ENCODE assay signal across 1 cellular context in the genomic region with DNA sequence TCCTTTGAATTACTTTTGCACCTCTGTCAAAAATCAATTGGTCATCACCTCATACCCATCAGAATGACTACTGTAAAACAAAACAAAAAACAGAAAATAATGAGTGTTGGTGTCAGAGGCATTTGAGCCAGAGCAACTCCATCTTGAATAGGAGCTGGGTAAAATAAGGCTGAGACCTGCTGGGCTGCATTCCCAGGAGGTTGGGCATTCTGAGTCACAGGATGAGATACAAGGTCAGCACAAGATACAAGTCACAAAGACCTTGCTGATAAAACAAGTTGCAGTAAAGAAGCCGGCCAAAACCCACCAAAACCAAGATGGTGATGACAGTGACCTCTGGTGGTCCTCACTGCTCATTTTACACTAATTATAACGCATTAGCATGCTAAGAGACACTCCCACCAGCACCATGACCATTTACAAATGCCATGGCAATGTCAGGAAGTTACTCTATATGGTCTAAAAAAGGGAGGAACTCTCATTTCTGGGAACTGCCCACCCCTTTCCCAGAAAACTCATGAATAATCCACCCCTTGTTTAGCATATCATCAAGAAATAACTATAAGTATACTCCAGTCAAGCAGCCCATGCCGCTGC. TPM values are rescaled to one million over a fixed set of nuclear protein-coding genes. Genes with fewer than 3 reads are reported as not detected.
"Had no signal": no experiment of that assay in that cellular context is flagged by ENCODE, and none has a peak within 500 bp of the region (broad histone marks: within the 10 kb centered on the region; RNA-seq: fewer than 3 reads in every experiment).

No MANE protein-coding gene starts in this region.

RNA-seq across cellular contexts. Expression of a gene that starts 23.6 kb away (rescaled TPM):
- total RNA-seq: NCI-H460 had no signal
